Comparison of ENCODE assay signal across 24 cellular contexts in the genomic region with DNA sequence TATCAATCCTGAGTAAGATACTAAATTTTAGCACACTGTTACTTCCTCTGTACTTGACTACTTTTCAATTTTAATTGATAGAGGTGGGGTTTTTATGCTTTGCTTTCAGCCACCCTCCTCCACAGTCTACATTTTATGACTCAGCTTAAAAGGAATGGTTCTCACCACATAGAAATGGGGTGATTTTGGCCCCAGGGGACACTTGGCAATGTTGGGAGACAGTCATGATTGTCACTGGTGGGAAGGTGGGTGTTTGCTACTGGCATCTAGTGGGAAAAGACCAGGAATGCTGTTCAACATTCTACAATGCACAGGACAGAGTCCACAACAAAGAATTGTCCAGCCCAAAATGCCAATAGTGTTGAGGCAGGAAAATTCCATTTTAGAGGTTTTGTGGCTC.
"Had no signal": no experiment of that assay in that cellular context is flagged by ENCODE, and none has a peak within 500 bp of the region (broad histone marks: within the 10 kb centered on the region; RNA-seq: fewer than 3 reads in every experiment).

No MANE protein-coding gene starts in this region.

- H3K27ac ChIP-seq: SJSA1, WERI-Rb-1 had no signal

- H3K9me3 ChIP-seq: SJSA1 had no signal

- H3K36me3 ChIP-seq: SJSA1 had no signal

- H3K27me3 ChIP-seq: SJSA1 had no signal

- ATAC-seq: activated CD4-positive, alpha-beta T cell treated with anti-CD3 and anti-CD28 coated beads for 36 hours; activated CD8-positive, alpha-beta T cell treated with anti-CD3 and anti-CD28 coated beads for 36 hours; activated T-cell treated with anti-CD3 and anti-CD28 coated beads, Interleukin-2, amount 50 U/mL, for 72 hours; Panc1 had no signal

- DNase-seq: activated CD4-positive, alpha-beta T cell treated with anti-CD3 and anti-CD28 coated beads for 36 hours; activated CD4-positive, alpha-beta T cell treated with anti-CD3 and anti-CD28 coated beads, Interleukin-2, amount 50 U/mL, for 1 hour; activated CD8-positive, alpha-beta memory T cell treated with anti-CD3 and anti-CD28 coated beads, Interleukin-2, amount 50 U/mL, for 4 hours; activated CD8-positive, alpha-beta T cell treated with anti-CD3 and anti-CD28 coated beads for 36 hours; activated gamma-delta T cell treated with Interleukin-2 at 50 U/mL for 16 hours; activated naive CD4-positive, alpha-beta T cell treated with anti-CD3 and anti-CD28 coated beads, Interleukin-2, amount 10 ng/mL, durations not matched to agents 7 days and 5 days; activated naive CD8-positive, alpha-beta T cell treated with anti-CD3 and anti-CD28 coated beads for 36 hours; activated T-cell treated with anti-CD3 and anti-CD28 coated beads, Interleukin-2, amount 50 U/mL, for 72 hours; cerebellar nuclear complex; NCI-H1105 treated with DMSO at 0.1 percent for 48 hours; NCI-H146; NCI-H187 treated with DMSO at 0.1 percent for 48 hours; NCI-H2081 treated with DMSO at 0.1 percent for 48 hours; NCI-H2171 treated with DMSO at 0.1 percent for 48 hours; NCI-H226; NCI-H526; NCI-H82; OCI-M1; SHP77; T-helper 2 cell; T1000; WERI-Rb-1 had no signal

- H3K4me1 ChIP-seq: SJSA1 had no signal

- H3K4me3 ChIP-seq: SJSA1 had no signal
